In the genomic region with DNA sequence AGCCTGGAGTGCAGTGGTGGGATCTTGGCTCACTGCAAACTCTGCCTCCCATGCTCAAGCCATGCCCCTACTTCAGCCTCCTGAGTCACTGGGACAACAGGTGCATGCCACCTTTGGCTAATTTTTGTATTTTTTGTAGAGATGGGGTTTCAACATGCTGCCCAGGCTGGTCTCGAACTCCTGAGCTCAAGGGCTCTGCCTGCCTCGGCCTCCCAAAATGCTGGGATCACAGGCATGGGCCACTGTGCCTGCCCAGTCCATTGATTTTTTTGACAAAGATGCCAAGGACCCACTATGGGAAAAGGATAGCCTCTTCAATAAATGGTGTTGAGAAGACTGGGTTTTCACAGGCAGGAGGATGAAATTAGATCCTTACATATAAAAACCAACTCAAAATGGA, we compare ENCODE assay signal across 9 cellular contexts.
"Had no signal": no experiment of that assay in that cellular context is flagged by ENCODE, and none has a peak within 500 bp of the region (broad histone marks: within the 10 kb centered on the region; RNA-seq: fewer than 3 reads in every experiment).

No MANE protein-coding gene starts in this region.

- ATAC-seq: HCT116 had no signal

- H3K9me3 ChIP-seq: HAP-1 had no signal

- FAIRE-seq: HTR-8/SVneo had no signal

- H3K4me3 ChIP-seq: GM23248, HAP-1 had no signal

- DNase-seq: GM23248, GOT3, H7, HFFc6, IMR-90, KBM-7 had no signal

- H3K36me3 ChIP-seq: HAP-1 had no signal

- H2AFZ ChIP-seq: GM23248 had no signal

- H3K9ac ChIP-seq: GM23248 had no signal

- H3K27ac ChIP-seq: GM23248 had no signal
